Comparison of ENCODE assay signal across 23 cellular contexts in genomic region chr9:1274334-1274733, GRCh38.
"Had no signal": no experiment of that assay in that cellular context is flagged by ENCODE, and none has a peak within 500 bp of the region (broad histone marks: within the 10 kb centered on the region; RNA-seq: fewer than 3 reads in every experiment).

No MANE protein-coding gene starts in this region.

- ATAC-seq: effector memory CD8-positive, alpha-beta T cell; esophagus mucosa; heart right ventricle; left cardiac atrium; left lung; left ventricle myocardium superior; lower lobe of right lung; mucosa of descending colon had no signal

- H3K36me3 ChIP-seq: colonic mucosa, esophagus squamous epithelium, gastrocnemius medialis, heart right ventricle, left lung, lower lobe of right lung had no signal

- H3K27me3 ChIP-seq: colonic mucosa, esophagus squamous epithelium, gastrocnemius medialis, left lung had no signal

- DNase-seq: colonic mucosa; cortex of kidney; effector CD8-positive, alpha-beta T cell; effector memory CD8-positive, alpha-beta T cell; endodermal cell; erythroblast; esophagus squamous epithelium; foreskin melanocyte; gastrocnemius medialis; heart right ventricle; hippocampal formation; left cardiac atrium; left lung; left ventricle myocardium superior; lower lobe of right lung; mesenchymal stem cell; mucosa of descending colon; naive B cell had no signal

- H3K4me1 ChIP-seq: colonic mucosa, esophagus squamous epithelium, gastrocnemius medialis, heart right ventricle, left lung, lower lobe of right lung had no signal

- H3K9me3 ChIP-seq: colonic mucosa, esophagus squamous epithelium, gastrocnemius medialis, heart right ventricle, left lung, lower lobe of right lung, mucosa of descending colon had no signal

- FAIRE-seq: endometrium, islet of Langerhans, keratinocyte had no signal

- H3K4me3 ChIP-seq: colonic mucosa, esophagus squamous epithelium, gastrocnemius medialis, heart right ventricle, left lung, lower lobe of right lung, mucosa of descending colon had no signal

- H3K27ac ChIP-seq: colonic mucosa, epithelial cell of prostate, esophagus squamous epithelium, gastrocnemius medialis, heart right ventricle, left lung, lower lobe of right lung had no signal
